Comparison of ENCODE assay signal across 17 cellular contexts in the genomic region with DNA sequence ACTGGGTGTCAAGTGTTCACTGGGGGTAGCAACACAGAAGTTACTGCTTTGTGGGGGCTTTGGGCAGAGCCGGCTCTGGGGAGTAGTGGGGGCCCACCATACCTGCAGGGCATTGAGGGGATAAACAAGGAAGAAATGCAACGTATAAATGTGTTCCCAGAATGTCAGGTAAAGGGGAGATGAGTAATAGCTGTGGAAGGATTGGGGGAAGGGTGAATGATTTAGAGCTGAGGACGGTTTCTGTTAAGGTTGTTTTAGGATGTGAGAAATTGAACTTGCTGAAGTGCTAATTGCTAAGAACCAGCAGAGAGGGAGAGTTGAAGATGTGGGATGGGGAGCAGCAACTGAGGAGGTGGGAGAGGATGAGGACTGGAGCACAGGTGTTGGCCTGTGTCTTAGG. TPM values are rescaled to one million over a fixed set of nuclear protein-coding genes. Genes with fewer than 3 reads are reported as not detected.
DNase-seq lines count a peak whose midpoint lies in the region; ATAC-seq, FAIRE-seq and TF ChIP-seq lines count a peak whose summit lies in the region.
"Had no signal": no experiment of that assay in that cellular context is flagged by ENCODE, and none has a peak within 500 bp of the region (broad histone marks: within the 10 kb centered on the region; RNA-seq: fewer than 3 reads in every experiment).

No MANE protein-coding gene starts in this region.

- no peaks in the 10 kb centered on the region for H3K36me3 ChIP-seq in pancreas

- H3K27ac ChIP-seq in VCaP: peak overlapping the region; percentile 22
- H3K27ac ChIP-seq in pancreas: peak overlapping the region in 3 of 4 donors; percentile 1 to 70 (median 68)
- H3K27ac ChIP-seq: SJSA1 had no signal

- H3K27me3 Mint-ChIP-seq in HFFc6 (ENCODE audit: insufficient read depth) (no peaks in the 10 kb centered on the region; the same call in 1 of the 2 replicates), T-helper 17 cell (no peaks in the 10 kb centered on the region)
- H3K27me3 Mint-ChIP-seq in activated T-helper 2 cell treated with anti-CD3 and anti-CD28 coated beads, Interferon-gamma antibody, Interleukin-2, Interleukin-4, amounts not matched to agents 10 μg/mL and 5 μg/mL and 100 μg/mL, durations not matched to agents 14 hours and 24 hours and 36 hours (ENCODE audit: low read depth): no peaks in the 10 kb centered on the region

- H3K9me3 Mint-ChIP-seq in HFFc6: no peaks in the 10 kb centered on the region
- no peaks in the 10 kb centered on the region for H3K9me3 Mint-ChIP-seq in activated T-helper 2 cell treated with anti-CD3 and anti-CD28 coated beads, Interferon-gamma antibody, Interleukin-2, Interleukin-4, amounts not matched to agents 10 μg/mL and 5 μg/mL and 100 μg/mL, durations not matched to agents 14 hours and 24 hours and 36 hours

- no peaks in the 10 kb centered on the region for H3K27me3 ChIP-seq in pancreas
- H3K27me3 ChIP-seq: SJSA1 had no signal

- peaks cover 10% of the 10 kb centered on the region; the same call in 1 of the 2 replicates for H3K36me3 Mint-ChIP-seq in HFFc6 (ENCODE audit: low read depth)
- H3K36me3 Mint-ChIP-seq in activated T-helper 2 cell treated with anti-CD3 and anti-CD28 coated beads, Interferon-gamma antibody, Interleukin-2, Interleukin-4, amounts not matched to agents 10 μg/mL and 5 μg/mL and 100 μg/mL, durations not matched to agents 14 hours and 24 hours and 36 hours (ENCODE audit: low read depth): peaks cover 51% of the 10 kb centered on the region
- peaks cover 5% of the 10 kb centered on the region for H3K36me3 Mint-ChIP-seq in T-helper 17 cell (ENCODE audit: low read depth)

- H3K4me3 ChIP-seq in epithelial cell of esophagus (ENCODE audit: low read length) (no peak overlapping the region), pancreas (no peak overlapping the region)
- H3K4me3 ChIP-seq: SJSA1 had no signal

- 67 to 68% methylated on average over 3 of the region's 3 CpGs for WGBS in pancreas, 2 donors

- no peak for FAIRE-seq in pancreas (lab: Jason Lieb, UNC)

- H3K27ac Mint-ChIP-seq in HFFc6: peak overlapping the region; percentile 51; the same call in 1 of the 2 replicates
- H3K27ac Mint-ChIP-seq in activated T-helper 2 cell treated with anti-CD3 and anti-CD28 coated beads, Interferon-gamma antibody, Interleukin-2, Interleukin-4, amounts not matched to agents 10 μg/mL and 5 μg/mL and 100 μg/mL, durations not matched to agents 14 hours and 24 hours and 36 hours: no peak overlapping the region
- no peak overlapping the region for H3K27ac Mint-ChIP-seq in T-helper 17 cell

- H3K9me3 ChIP-seq in pancreas (no peaks in the 10 kb centered on the region), T-helper 17 cell (ENCODE audit: control insufficient read depth, low read length, poor library complexity, severe bottlenecking) (no peaks in the 10 kb centered on the region)
- H3K9me3 ChIP-seq: SJSA1 had no signal

- intact Hi-C loops in pancreas (cut with DNase I): no loop called here
- intact Hi-C loops in activated T-helper 2 cell treated with anti-CD3 and anti-CD28 coated beads, Interferon-gamma antibody, Interleukin-2, Interleukin-4, amounts not matched to agents 10 μg/mL and 5 μg/mL and 100 μg/mL, durations not matched to agents 14 hours and 24 hours and 36 hours (cut with micrococcal nuclease): no loop called here

- peaks cover 43% of the 10 kb centered on the region for H3K4me1 Mint-ChIP-seq in HFFc6 (ENCODE audit: low read depth)
- H3K4me1 Mint-ChIP-seq in activated T-helper 2 cell treated with anti-CD3 and anti-CD28 coated beads, Interferon-gamma antibody, Interleukin-2, Interleukin-4, amounts not matched to agents 10 μg/mL and 5 μg/mL and 100 μg/mL, durations not matched to agents 14 hours and 24 hours and 36 hours (ENCODE audit: low read depth): peaks cover 3% of the 10 kb centered on the region
- H3K4me1 Mint-ChIP-seq in T-helper 17 cell: peaks cover 1% of the 10 kb centered on the region

- no peak for TF ChIP-seq CTCF in HFFc6 (IDR thresholded peaks at IDR 0.05)
- no peak for TF ChIP-seq CTCF in VCaP (conservative IDR thresholded peaks at IDR 0.05)
- no peak for TF ChIP-seq CTCF in epithelial cell of esophagus (IDR thresholded peaks at IDR 0.05; ENCODE audit: insufficient read depth, low read depth, low read length, missing control alignments)
- TF ChIP-seq CTCF in pancreas (IDR thresholded peaks at IDR 0.05): no peak

- no peak overlapping the region for H3K4me3 Mint-ChIP-seq in HFFc6
- H3K4me3 Mint-ChIP-seq in activated T-helper 2 cell treated with anti-CD3 and anti-CD28 coated beads, Interferon-gamma antibody, Interleukin-2, Interleukin-4, amounts not matched to agents 10 μg/mL and 5 μg/mL and 100 μg/mL, durations not matched to agents 14 hours and 24 hours and 36 hours (ENCODE audit: low read depth): no peak overlapping the region
- H3K4me3 Mint-ChIP-seq in T-helper 17 cell: no peak overlapping the region

- ATAC-seq in pancreas: no peak
- no peak for ATAC-seq in GM21367 (IDR thresholded peaks at IDR 0.05; ENCODE audit: unreplicated experiment)
- no peak for ATAC-seq in T-helper 17 cell

- no peak for DNase-seq in HFFc6
- peak; percentile 52 for DNase-seq in epithelial cell of esophagus (ENCODE audit: low read depth)
- DNase-seq in pancreas: no peak
- no peak for DNase-seq in activated T-helper 2 cell treated with anti-CD3 and anti-CD28 coated beads, Interferon-gamma antibody, Interleukin-2, Interleukin-4, amounts not matched to agents 10 μg/mL and 5 μg/mL and 100 μg/mL, durations not matched to agents 14 hours and 24 hours and 36 hours (ENCODE audit: low spot score)
- no peak for DNase-seq in T-helper 17 cell
- DNase-seq: C1 segment of cervical spinal cord, DMS79 treated with DMSO at 0.1 percent for 48 hours, HCEC 1CT, KBM-7, NCI-H187, NCI-H2107, NCI-H2227 treated with DMSO at 0.1 percent for 48 hours, NCI-H524, NCI-H82 had no signal

- peaks cover 9 to 26% (median 17%) of the 10 kb centered on the region in 3 donors for H3K4me1 ChIP-seq in pancreas
- H3K4me1 ChIP-seq: SJSA1 had no signal

RNA-seq across cellular contexts. Expression of gene SCG5, which starts 10.7 kb away (rescaled TPM):
- total RNA-seq in HFFc6 (2021; fragmentation: NEBNext Ultra II Directional; extraction: Animal tissue kit (Norgen Biotek cat#: 25700)): 1 to 10 TPM; 2.6 to 5.5 (median 3.5) TPM
- total RNA-seq in pancreas (100 to 1,000 TPM in 1 of 6 donors, 10 to 100 TPM in 5; 13.6 to 110 (median 59.2) TPM), T-helper 17 cell (1 to 10 TPM in 1 of 2 donors, under 1 TPM in 1; 0.80 to 2.0 TPM)
- polyA plus RNA-seq in pancreas: 100 to 1,000 TPM; 290 to 879 TPM
- 2.0 and 3.7 TPM in 2 replicates for total RNA-seq in activated T-helper 2 cell treated with anti-CD3 and anti-CD28 coated beads, Interferon-gamma antibody, Interleukin-2, Interleukin-4, amounts not matched to agents 10 μg/mL and 5 μg/mL and 100 μg/mL, durations not matched to agents 14 hours and 24 hours and 36 hours

RNA-seq across cellular contexts. Expression of gene ARHGAP11A, which starts 36.9 kb away (rescaled TPM):
- total RNA-seq in HFFc6 (2021; fragmentation: NEBNext Ultra II Directional; extraction: Animal tissue kit (Norgen Biotek cat#: 25700)): 10 to 100 TPM; 24.9 to 95.0 (median 74.6) TPM
- total RNA-seq in pancreas (1 to 10 TPM; 1.0 to 3.2 (median 3.1) TPM), T-helper 17 cell (10 to 100 TPM in 1 of 2 donors, 1 to 10 TPM in 1; 7.6 to 13.0 TPM)
- polyA plus RNA-seq in pancreas: 1 to 10 TPM in 1 of 2 donors, under 1 TPM in 1; 0.80 to 3.4 TPM
- total RNA-seq in activated T-helper 2 cell treated with anti-CD3 and anti-CD28 coated beads, Interferon-gamma antibody, Interleukin-2, Interleukin-4, amounts not matched to agents 10 μg/mL and 5 μg/mL and 100 μg/mL, durations not matched to agents 14 hours and 24 hours and 36 hours: 103 and 110 TPM in 2 replicates

RNA-seq across cellular contexts. Expression of gene GOLGA8N, which starts 58.9 kb away (rescaled TPM):
- 1 to 10 TPM in 1 of 6 experiments, under 1 TPM in 5; 0.37 to 1.4 (median 0.51) TPM for total RNA-seq in HFFc6 (2021; fragmentation: NEBNext Ultra II Directional; extraction: Animal tissue kit (Norgen Biotek cat#: 25700))
- total RNA-seq in pancreas: 10 to 100 TPM; 15.9 to 31.1 (median 21.4) TPM
- polyA plus RNA-seq in pancreas: 10 to 100 TPM; 18.0 to 18.6 TPM
- total RNA-seq in activated T-helper 2 cell treated with anti-CD3 and anti-CD28 coated beads, Interferon-gamma antibody, Interleukin-2, Interleukin-4, amounts not matched to agents 10 μg/mL and 5 μg/mL and 100 μg/mL, durations not matched to agents 14 hours and 24 hours and 36 hours: 6.9 and 8.2 TPM in 2 replicates
- total RNA-seq in T-helper 17 cell: 1 to 10 TPM; 3.9 to 6.3 TPM
